Comparison of ENCODE assay signal across 8 cellular contexts in the genomic region with DNA sequence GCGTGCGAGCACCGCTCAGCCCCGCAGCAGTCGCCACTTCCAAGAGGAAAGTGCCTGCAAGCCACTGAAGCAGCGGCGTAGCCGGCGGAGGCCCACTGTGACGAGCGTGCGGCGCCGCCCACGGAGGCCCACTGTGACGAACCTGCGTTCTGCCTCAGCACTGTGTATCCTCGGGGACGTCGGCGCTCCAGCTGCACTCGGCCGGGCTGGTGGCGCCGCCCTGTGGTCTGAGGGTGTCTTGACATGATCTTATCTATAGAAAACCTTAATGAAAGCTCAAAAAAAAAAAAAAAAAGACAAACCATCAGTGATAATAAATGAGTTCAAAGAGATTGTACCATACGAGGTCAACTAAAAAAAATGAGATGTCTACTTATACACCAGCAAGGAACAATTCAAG. TPM values are rescaled to one million over a fixed set of nuclear protein-coding genes. Genes with fewer than 3 reads are reported as not detected.
DNase-seq lines count a peak whose midpoint lies in the region; ATAC-seq, FAIRE-seq and TF ChIP-seq lines count a peak whose summit lies in the region.
"Not testable (repeated sequence)": the region's sequence is repeated elsewhere in the genome, so short reads cannot be mapped to it uniquely, and the experiment has no call there.

A gene (minus strand): TSS at position 166 of the 400 bp plus-strand sequence. CDS start 192 bp downstream, outside the sequence.

- CTCF ChIA-PET in HEK293 (lab: Yijun Ruan, JAX), result interaction anchor here (0.6 to 1.0 kb wide), 2 partner anchors 21 to 312 kb away, joined by 3 read pairs; no protein-coding TSS in a partner anchor
- CTCF ChIA-PET in activated CD8-positive, alpha-beta T cell treated with anti-CD3 and anti-CD28 coated beads for 36 hours (lab: Charles Lee), result interaction anchor here (1.2 kb wide), 1 partner anchor 173 kb away, joined by 4 read pairs; no protein-coding TSS in a partner anchor

- H3K27ac Mint-ChIP-seq in activated CD8-positive, alpha-beta T cell treated with anti-CD3 and anti-CD28 coated beads for 36 hours, result peak within 1 kb of the TSS; percentile 63
- peak within 1 kb of the TSS; percentile 68 to 88 (median 72) for H3K27ac Mint-ChIP-seq in immature natural killer cell

- in situ Hi-C loops in KBM-7 (cut with MboI; ENCODE audit: low pct_unique_long_range_greater_than_20kb, low sequenced_read_pairs), result not testable (repeated sequence)

- H3K4me3 Mint-ChIP-seq in activated CD8-positive, alpha-beta T cell treated with anti-CD3 and anti-CD28 coated beads for 36 hours, result peak within 1 kb of the TSS; percentile 81
- H3K4me3 Mint-ChIP-seq in immature natural killer cell, result peak within 1 kb of the TSS; percentile 71 to 81 (median 80)

- H3K4me3 ChIP-seq in HEK293 (ENCODE audit: low read depth, low read length) (peak within 1 kb of the TSS; percentile 43), tibial nerve (peak within 1 kb of the TSS; percentile 46 to 68 (median 60))

- intact Hi-C loops in activated CD8-positive, alpha-beta T cell treated with anti-CD3 and anti-CD28 coated beads for 36 hours (cut with micrococcal nuclease), result loop anchor here (5.0 kb wide), 3 partner anchors 156 to 311 kb away; a partner anchor contains a TSS
- intact Hi-C loops in sciatic nerve (cut with DNase I), result loop anchor here (10.0 kb wide), 1 partner anchor 169 kb away; no protein-coding TSS in a partner anchor

- H3K27ac ChIP-seq in HEK293 (ENCODE audit: extremely low read depth, low read depth, low read length) (peak within 1 kb of the TSS; percentile 53; the same call in 1 of the 2 replicates), tibial nerve (peak within 1 kb of the TSS; percentile 61 to 92 (median 88))

- not testable (repeated sequence) for H3K36me3 ChIP-seq in HEK293 (ENCODE audit: control insufficient read depth in 2 of 2, insufficient read depth in 1 of 2, low read length in 2 of 2); tibial nerve

- POLR2A ChIA-PET in HEK293 (lab: Yijun Ruan, JAX), result interaction anchor here (0.5 to 0.6 kb wide), 2 partner anchors 60 to 209 kb away, joined by 3 to 5 read pairs; no protein-coding TSS in a partner anchor
- POLR2A ChIA-PET in activated CD8-positive, alpha-beta T cell treated with anti-CD3 and anti-CD28 coated beads for 36 hours (lab: Charles Lee), result not testable (repeated sequence)

- peak in 1 of 2 donors; percentile 31 for TF ChIP-seq EP300 in tibial nerve (IDR thresholded peaks at IDR 0.05)

- 0% methylated on average over 2 to 12 of the region's 26 CpGs for WGBS in tibial nerve, 2 donors

- H3K36me3 Mint-ChIP-seq in activated CD8-positive, alpha-beta T cell treated with anti-CD3 and anti-CD28 coated beads for 36 hours (ENCODE audit: low read depth); immature natural killer cell: not testable (repeated sequence)

- peak; percentile 100 for ATAC-seq in activated CD8-positive, alpha-beta T cell treated with anti-CD3 and anti-CD28 coated beads for 36 hours
- ATAC-seq in sciatic nerve, result peak; percentile 99

- peak; percentile 98 for FAIRE-seq in colon (lab: Jason Lieb, UNC)

- TF ChIP-seq CTCF in GM12872 (IDR thresholded peaks at IDR 0.05; ENCODE audit: insufficient read depth, low read depth, low read length) (peak; percentile 43; the same call in 2 of the 3 replicates), HEK293 (tag by site-specific recombination; IDR thresholded peaks at IDR 0.05) (peak; percentile 71; the same call in 1 of the 2 replicates), tibial nerve (IDR thresholded peaks at IDR 0.05) (peak; percentile 46 to 68 (median 52))
- peak; percentile 63 for TF ChIP-seq CTCF in activated CD8-positive, alpha-beta T cell treated with anti-CD3 and anti-CD28 coated beads for 36 hours (IDR thresholded peaks at IDR 0.05)

- not testable (repeated sequence) for H3K4me1 ChIP-seq in HEK293 (ENCODE audit: control insufficient read depth, insufficient read depth, low read length); tibial nerve

- H3K9me3 Mint-ChIP-seq in activated CD8-positive, alpha-beta T cell treated with anti-CD3 and anti-CD28 coated beads for 36 hours; immature natural killer cell: not testable (repeated sequence)

- H3K27me3 ChIP-seq in tibial nerve, result not testable (repeated sequence)

- H3K27me3 Mint-ChIP-seq in activated CD8-positive, alpha-beta T cell treated with anti-CD3 and anti-CD28 coated beads for 36 hours; immature natural killer cell (ENCODE audit: low read depth in 3 of 3): not testable (repeated sequence)

- TF ChIP-seq POLR2A in tibial nerve (IDR thresholded peaks at IDR 0.05), result not testable (repeated sequence)

- not testable (repeated sequence) for H3K9me3 ChIP-seq in HEK293 (ENCODE audit: control insufficient read depth, insufficient read depth, low read depth, low read length); tibial nerve

- DNase-seq in KBM-7 (peak; percentile 90), immature natural killer cell (peak; percentile 88 to 90 (median 88)), sciatic nerve (ENCODE audit: low spot score) (peak; percentile 94), tibial nerve (ENCODE audit: low spot score in 2 of 2) (peak; percentile 78 to 85)
- peak; percentile 96 for DNase-seq in activated CD8-positive, alpha-beta T cell treated with anti-CD3 and anti-CD28 coated beads for 36 hours

- H3K4me1 Mint-ChIP-seq in activated CD8-positive, alpha-beta T cell treated with anti-CD3 and anti-CD28 coated beads for 36 hours (ENCODE audit: low read depth), result peaks cover 13% of the 10 kb centered on the region
- peaks cover 13 to 29% of the 10 kb centered on the region in 2 donors for H3K4me1 Mint-ChIP-seq in immature natural killer cell

TF ChIP-seq in HEK293, 187 proteins besides CTCF, POLR2A, EP300 and RAD21:
- TF ChIP-seq ZNF654 (tag by site-specific recombination; IDR thresholded peaks at IDR 0.05; ENCODE audit: low read depth) (peak; percentile 63), ZNF335 (tag by site-specific recombination; conservative IDR thresholded peaks at IDR 0.05) (0 out of 2 replicates have a peak, but pooled peaks have one; percentile 12), ZBTB17 (tag by site-specific recombination; IDR thresholded peaks at IDR 0.05) (peak; percentile 50; the same call in 1 of the 2 replicates), ZNF2 (tag by site-specific recombination; IDR thresholded peaks at IDR 0.05) (0 out of 2 replicates have a peak, but pooled peaks have one; percentile 36)
- TF ChIP-seq, protein P1, sequence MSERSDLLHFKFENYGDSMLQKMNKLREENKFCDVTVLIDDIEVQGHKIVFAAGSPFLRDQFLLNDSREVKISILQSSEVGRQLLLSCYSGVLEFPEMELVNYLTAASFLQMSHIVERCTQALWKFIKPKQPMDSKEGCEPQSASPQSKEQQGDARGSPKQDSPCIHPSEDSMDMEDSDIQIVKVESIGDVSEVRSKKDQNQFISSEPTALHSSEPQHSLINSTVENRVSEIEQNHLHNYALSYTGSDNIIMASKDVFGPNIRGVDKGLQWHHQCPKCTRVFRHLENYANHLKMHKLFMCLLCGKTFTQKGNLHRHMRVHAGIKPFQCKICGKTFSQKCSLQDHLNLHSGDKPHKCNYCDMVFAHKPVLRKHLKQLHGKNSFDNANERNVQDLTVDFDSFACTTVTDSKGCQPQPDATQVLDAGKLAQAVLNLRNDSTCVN (tag by site-specific recombination; optimal IDR thresholded peaks at IDR 0.05), result peak; percentile 42
- TF ChIP-seq, protein P2, sequence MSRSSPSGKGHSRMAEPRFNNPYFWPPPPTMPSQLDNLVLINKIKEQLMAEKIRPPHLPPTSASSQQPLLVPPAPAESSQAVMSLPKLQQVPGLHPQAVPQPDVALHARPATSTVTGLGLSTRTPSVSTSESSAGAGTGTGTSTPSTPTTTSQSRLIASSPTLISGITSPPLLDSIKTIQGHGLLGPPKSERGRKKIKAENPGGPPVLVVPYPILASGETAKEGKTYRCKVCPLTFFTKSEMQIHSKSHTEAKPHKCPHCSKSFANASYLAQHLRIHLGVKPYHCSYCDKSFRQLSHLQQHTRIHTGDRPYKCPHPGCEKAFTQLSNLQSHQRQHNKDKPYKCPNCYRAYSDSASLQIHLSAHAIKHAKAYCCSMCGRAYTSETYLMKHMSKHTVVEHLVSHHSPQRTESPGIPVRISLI (tag by site-specific recombination; IDR thresholded peaks at IDR 0.05), result 0 out of 2 replicates have a peak, but pooled peaks have one; percentile 37

RNA-seq across cellular contexts. Expression of the gene that starts here (rescaled TPM):
- total RNA-seq in activated CD8-positive, alpha-beta T cell treated with anti-CD3 and anti-CD28 coated beads for 36 hours, result 10 to 100 TPM; 13.5 to 13.6 TPM
- polyA plus RNA-seq in immature natural killer cell, result 1 to 10 TPM in 1 of 3 donors, under 1 TPM in 2; 0.58 to 2.3 (median 0.76) TPM
- 36.2 TPM for total RNA-seq in sciatic nerve
- 10 to 100 TPM; 10.2 to 24.3 (median 19.0) TPM for total RNA-seq in tibial nerve

Comparison
In these comparisons a context has a peak if more than half of its experiments do, and no peak if none do; other contexts are left out.
1. Peak in every context shown above with its lines: DNase-seq, ATAC-seq, H3K4me3 ChIP-seq and H3K27ac ChIP-seq.